Comparison of ENCODE assay signal across 10 cellular contexts in the genomic region with DNA sequence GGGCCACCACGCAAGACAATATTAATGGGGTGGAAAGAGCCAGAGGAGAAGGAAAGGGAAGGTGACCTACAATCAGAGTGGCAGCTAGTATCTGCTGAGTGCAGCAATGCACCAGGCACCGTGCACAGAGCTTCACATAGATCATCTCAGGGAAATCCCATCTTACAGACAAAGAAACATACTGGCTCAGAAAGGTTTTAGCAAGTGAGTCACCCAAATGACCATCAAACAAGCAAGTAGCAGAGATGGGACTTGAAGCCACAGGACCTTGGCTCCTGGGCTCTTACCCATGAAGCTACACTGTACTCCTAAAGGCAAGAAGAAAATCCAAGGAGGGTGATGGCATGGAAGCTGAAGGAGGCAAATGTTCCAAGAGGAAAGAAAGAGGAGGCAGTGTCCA. TPM values are rescaled to one million over a fixed set of nuclear protein-coding genes. Genes with fewer than 3 reads are reported as not detected.
A peak's percentile ranks its signal among the peaks of the same experiment; 100 is the strongest.
DNase-seq lines count a peak whose midpoint lies in the region; ATAC-seq and TF ChIP-seq lines count a peak whose summit lies in the region.
"Had no signal": no experiment of that assay in that cellular context is flagged by ENCODE, and none has a peak within 500 bp of the region (broad histone marks: within the 10 kb centered on the region; RNA-seq: fewer than 3 reads in every experiment).

No MANE protein-coding gene starts in this region.

- H3K4me3 ChIP-seq in RWPE2 (ENCODE audit: severe bottlenecking): no peak overlapping the region
- no peak overlapping the region for H3K4me3 ChIP-seq in kidney epithelial cell (ENCODE audit: low read depth, low read length)
- no peak overlapping the region for H3K4me3 ChIP-seq in vagina
- H3K4me3 ChIP-seq in Caco-2 (ENCODE audit: low read depth, low read length): no peak overlapping the region

- ATAC-seq in activated naive CD8-positive, alpha-beta T cell treated with anti-CD3 and anti-CD28 coated beads, Interleukin-2, amount 50 U/mL, for 24 hours: peak; percentile 42
- no peak; the same call in 2 of the 3 replicates for ATAC-seq in RWPE2 (ENCODE audit: low read depth)

- intact Hi-C loops in vagina (cut with DNase I): no loop called here
- intact Hi-C loops in Caco-2 (cut with micrococcal nuclease; ENCODE audit: unreplicated experiment): no loop called here

- no TSS peak for BruUV-seq in Caco-2 (replicated peaks; lab: Mats Ljungman, UMichigan)

- no peak for TF ChIP-seq CTCF in RWPE2 (IDR thresholded peaks at IDR 0.05; ENCODE audit: poor library complexity, severe bottlenecking)
- no peak for TF ChIP-seq CTCF in kidney epithelial cell (IDR thresholded peaks at IDR 0.05; ENCODE audit: insufficient read depth, low read length, poor library complexity, severe bottlenecking)
- TF ChIP-seq CTCF in vagina (IDR thresholded peaks at IDR 0.05): no peak
- no peak for TF ChIP-seq CTCF in Caco-2 (IDR thresholded peaks at IDR 0.05; ENCODE audit: insufficient read depth in 1 of 2, low read depth in 1 of 2, low read length in 1 of 2, severe bottlenecking in 1 of 2, unreplicated experiment in 1 of 2)

- no peak for TF ChIP-seq POLR2A in vagina (IDR thresholded peaks at IDR 0.05)

- CTCF ChIA-PET in Caco-2 (lab: Charles Lee): no interaction called here

- DNase-seq in activated naive CD8-positive, alpha-beta T cell treated with anti-CD3 and anti-CD28 coated beads, Interleukin-2, amount 50 U/mL, for 24 hours: no peak
- DNase-seq in activated naive CD8-positive, alpha-beta T cell treated with anti-CD3 and anti-CD28 coated beads for 36 hours: no peak
- DNase-seq in RWPE2 (ENCODE audit: low spot score): no peak
- peak; percentile 64 for DNase-seq in kidney epithelial cell (ENCODE audit: low read depth)
- no peak for DNase-seq in vagina (ENCODE audit: extremely low spot score in 2 of 2)
- no peak for DNase-seq in Caco-2
- DNase-seq in HUDEP-2 (lab: John Stamatoyannopoulos, UW; ENCODE audit: unreplicated experiment in 76 of 76): no peak
- DNase-seq in NCI-H2107 treated with DMSO at 0.1 percent for 48 hours (lab: John Stamatoyannopoulos, UW; ENCODE audit: unreplicated experiment): no peak
- DNase-seq: cerebellar nuclear complex, nephron progenitor cell had no signal

- H3K9me3 Mint-ChIP-seq in activated naive CD8-positive, alpha-beta T cell treated with anti-CD3 and anti-CD28 coated beads, Interleukin-2, amount 50 U/mL, for 24 hours: no peaks in the 10 kb centered on the region
- H3K9me3 Mint-ChIP-seq in activated naive CD8-positive, alpha-beta T cell treated with anti-CD3 and anti-CD28 coated beads for 36 hours: no peaks in the 10 kb centered on the region
- H3K9me3 Mint-ChIP-seq in Caco-2 (ENCODE audit: unreplicated experiment): no peaks in the 10 kb centered on the region
- H3K9me3 Mint-ChIP-seq: nephron progenitor cell had no signal

- peaks cover 9% of the 10 kb centered on the region for H3K36me3 Mint-ChIP-seq in activated naive CD8-positive, alpha-beta T cell treated with anti-CD3 and anti-CD28 coated beads, Interleukin-2, amount 50 U/mL, for 24 hours (ENCODE audit: low read depth)
- H3K36me3 Mint-ChIP-seq in activated naive CD8-positive, alpha-beta T cell treated with anti-CD3 and anti-CD28 coated beads for 36 hours: peaks cover 5% of the 10 kb centered on the region
- H3K36me3 Mint-ChIP-seq in Caco-2 (ENCODE audit: insufficient read depth, unreplicated experiment): peaks cover 20% of the 10 kb centered on the region

- H3K27me3 Mint-ChIP-seq in activated naive CD8-positive, alpha-beta T cell treated with anti-CD3 and anti-CD28 coated beads, Interleukin-2, amount 50 U/mL, for 24 hours: peaks cover 2% of the 10 kb centered on the region
- H3K27me3 Mint-ChIP-seq in activated naive CD8-positive, alpha-beta T cell treated with anti-CD3 and anti-CD28 coated beads for 36 hours: no peaks in the 10 kb centered on the region
- no peaks in the 10 kb centered on the region for H3K27me3 Mint-ChIP-seq in Caco-2 (ENCODE audit: insufficient read depth, unreplicated experiment)

- H3K27me3 ChIP-seq in RWPE2 (ENCODE audit: insufficient read depth, poor library complexity, severe bottlenecking) (no peaks in the 10 kb centered on the region), kidney epithelial cell (ENCODE audit: control insufficient read depth, insufficient read depth, low read length) (no peaks in the 10 kb centered on the region), vagina (no peaks in the 10 kb centered on the region), Caco-2 (replicated peaks; ENCODE audit: control insufficient read depth, insufficient read depth, low read length) (no peaks in the 10 kb centered on the region)

- H3K4me3 Mint-ChIP-seq in activated naive CD8-positive, alpha-beta T cell treated with anti-CD3 and anti-CD28 coated beads, Interleukin-2, amount 50 U/mL, for 24 hours: no peak overlapping the region
- H3K4me3 Mint-ChIP-seq in activated naive CD8-positive, alpha-beta T cell treated with anti-CD3 and anti-CD28 coated beads for 36 hours: no peak overlapping the region
- no peak overlapping the region for H3K4me3 Mint-ChIP-seq in Caco-2 (ENCODE audit: unreplicated experiment)
- H3K4me3 Mint-ChIP-seq: nephron progenitor cell had no signal

- H3K27ac ChIP-seq in RWPE2 (ENCODE audit: poor library complexity, severe bottlenecking) (peak overlapping the region; percentile 97), vagina (peak overlapping the region; percentile 81)

- H3K9me3 ChIP-seq in RWPE2 (ENCODE audit: severe bottlenecking) (no peaks in the 10 kb centered on the region), vagina (no peaks in the 10 kb centered on the region), Caco-2 (no peaks in the 10 kb centered on the region)

- H3K4me1 Mint-ChIP-seq in activated naive CD8-positive, alpha-beta T cell treated with anti-CD3 and anti-CD28 coated beads, Interleukin-2, amount 50 U/mL, for 24 hours: peaks cover 4% of the 10 kb centered on the region
- H3K4me1 Mint-ChIP-seq in activated naive CD8-positive, alpha-beta T cell treated with anti-CD3 and anti-CD28 coated beads for 36 hours: peaks cover 13% of the 10 kb centered on the region
- H3K4me1 Mint-ChIP-seq in Caco-2 (ENCODE audit: low read depth, unreplicated experiment): peaks cover 7% of the 10 kb centered on the region

- H3K4me1 ChIP-seq in RWPE2 (ENCODE audit: insufficient read depth, poor library complexity, severe bottlenecking): peaks cover 56% of the 10 kb centered on the region
- peaks cover 78% of the 10 kb centered on the region for H3K4me1 ChIP-seq in vagina
- H3K4me1 ChIP-seq in Caco-2: peaks cover 54% of the 10 kb centered on the region

- peaks cover 77% of the 10 kb centered on the region for H3K36me3 ChIP-seq in RWPE2 (ENCODE audit: low read depth)
- H3K36me3 ChIP-seq in kidney epithelial cell (ENCODE audit: control insufficient read depth, insufficient read depth, low read length): no peaks in the 10 kb centered on the region
- peaks cover 0 to 8% of the 10 kb centered on the region in 2 donors for H3K36me3 ChIP-seq in vagina
- peaks cover 2% of the 10 kb centered on the region for H3K36me3 ChIP-seq in Caco-2 (ENCODE audit: control insufficient read depth, insufficient read depth, low read length)

- POLR2A ChIA-PET in Caco-2 (lab: Charles Lee): no interaction called here

- no peak overlapping the region for H3K27ac Mint-ChIP-seq in activated naive CD8-positive, alpha-beta T cell treated with anti-CD3 and anti-CD28 coated beads, Interleukin-2, amount 50 U/mL, for 24 hours
- H3K27ac Mint-ChIP-seq in activated naive CD8-positive, alpha-beta T cell treated with anti-CD3 and anti-CD28 coated beads for 36 hours: no peak overlapping the region
- no peak overlapping the region for H3K27ac Mint-ChIP-seq in Caco-2 (ENCODE audit: unreplicated experiment)
- H3K27ac Mint-ChIP-seq: nephron progenitor cell had no signal

RNA-seq across cellular contexts. Expression of a gene that starts 6.8 kb away (rescaled TPM):
- 10 to 100 TPM; 58.0 to 60.0 TPM for total RNA-seq in activated naive CD8-positive, alpha-beta T cell treated with anti-CD3 and anti-CD28 coated beads for 36 hours
- total RNA-seq in kidney epithelial cell: 334 and 356 TPM in 2 replicates
- total RNA-seq in vagina: 197 TPM
- total RNA-seq in Caco-2 (2022): 328 and 359 TPM in 2 replicates
